In the genomic region with DNA sequence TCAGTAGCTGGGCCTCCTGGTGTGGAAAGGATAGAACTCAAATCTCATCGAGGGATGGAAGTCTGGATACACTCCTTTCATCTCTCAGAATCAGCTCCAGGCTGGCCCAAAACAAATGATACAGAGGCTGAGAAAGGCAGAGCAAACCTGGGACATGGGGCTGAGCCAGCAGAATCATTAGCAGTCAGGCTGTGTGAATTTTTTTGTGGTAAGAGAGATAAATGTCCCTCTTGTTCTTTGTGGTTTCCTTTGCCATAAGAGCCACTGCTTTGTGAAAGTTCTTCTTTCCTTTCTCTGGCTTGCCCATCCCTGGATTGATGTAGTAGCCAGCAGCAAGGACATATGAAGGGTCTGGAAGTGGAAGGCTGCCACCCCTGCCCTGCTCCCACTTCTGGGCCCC, we compare ENCODE assay signal across 21 cellular contexts.
"Had no signal": no experiment of that assay in that cellular context is flagged by ENCODE, and none has a peak within 500 bp of the region (broad histone marks: within the 10 kb centered on the region; RNA-seq: fewer than 3 reads in every experiment).

No MANE protein-coding gene starts in this region.

- H3K27ac Mint-ChIP-seq: activated naive CD8-positive, alpha-beta T cell; activated T-cell treated with anti-CD3 and anti-CD28 coated beads, Interleukin-2, amount 50 U/mL, for 72 hours; endodermal cell; nephron; progenitor cell of endocrine pancreas; T-helper 17 cell had no signal

- H3K27ac ChIP-seq: gastroesophageal sphincter, suprapubic skin had no signal

- H3K4me1 Mint-ChIP-seq: endodermal cell had no signal

- H3K9me3 Mint-ChIP-seq: endodermal cell, nephron had no signal

- ATAC-seq: activated T-cell treated with anti-CD3 and anti-CD28 coated beads, Interleukin-2, amount 50 U/mL, for 72 hours; gastroesophageal sphincter; right cardiac atrium; stimulated activated naive CD8-positive, alpha-beta T cell treated with anti-CD3 and anti-CD28 coated beads, Interleukin-15, Interleukin-2, amounts not matched to agents 100 U/mL and 50 U/mL, for 24 hours; T-helper 17 cell had no signal

- H3K4me1 ChIP-seq: gastroesophageal sphincter, suprapubic skin had no signal

- H3K4me3 Mint-ChIP-seq: activated naive CD8-positive, alpha-beta T cell; activated T-cell treated with anti-CD3 and anti-CD28 coated beads, Interleukin-2, amount 50 U/mL, for 72 hours; endodermal cell; nephron; T-helper 17 cell had no signal

- H3K27me3 ChIP-seq: dorsolateral prefrontal cortex, suprapubic skin had no signal

- H3K36me3 Mint-ChIP-seq: activated naive CD8-positive, alpha-beta T cell had no signal

- H3K4me3 ChIP-seq: dorsolateral prefrontal cortex, gastroesophageal sphincter, suprapubic skin had no signal

- DNase-seq: activated CD4-positive, alpha-beta T cell treated with anti-CD3 and anti-CD28 coated beads for 48 hours; activated CD8-positive, alpha-beta memory T cell treated with anti-CD3 and anti-CD28 coated beads, Interleukin-2, amount 50 U/mL, for 48 hours; activated gamma-delta T cell; activated T-cell treated with anti-CD3 and anti-CD28 coated beads, Interleukin-2, amount 50 U/mL, for 72 hours; anterior cingulate cortex; dorsolateral prefrontal cortex; endodermal cell; erythroblast; islet precursor cell; nucleus accumbens; right cardiac atrium; small intestine; stimulated activated CD4-positive, alpha-beta T cell treated with anti-CD3 and anti-CD28 coated beads, Interleukin-4, amount 100 ng/mL, for 24 hours; stimulated activated naive CD8-positive, alpha-beta T cell treated with anti-CD3 and anti-CD28 coated beads, Interleukin-15, Interleukin-2, amounts not matched to agents 100 U/mL and 50 U/mL, for 24 hours; T-helper 17 cell; trophoblast cell had no signal

- H3K9me3 ChIP-seq: gastroesophageal sphincter, suprapubic skin had no signal

- H3K27me3 Mint-ChIP-seq: progenitor cell of endocrine pancreas had no signal

- H3K36me3 ChIP-seq: gastroesophageal sphincter, suprapubic skin had no signal
